Comparison of ENCODE assay signal across 32 cellular contexts in the genomic region with DNA sequence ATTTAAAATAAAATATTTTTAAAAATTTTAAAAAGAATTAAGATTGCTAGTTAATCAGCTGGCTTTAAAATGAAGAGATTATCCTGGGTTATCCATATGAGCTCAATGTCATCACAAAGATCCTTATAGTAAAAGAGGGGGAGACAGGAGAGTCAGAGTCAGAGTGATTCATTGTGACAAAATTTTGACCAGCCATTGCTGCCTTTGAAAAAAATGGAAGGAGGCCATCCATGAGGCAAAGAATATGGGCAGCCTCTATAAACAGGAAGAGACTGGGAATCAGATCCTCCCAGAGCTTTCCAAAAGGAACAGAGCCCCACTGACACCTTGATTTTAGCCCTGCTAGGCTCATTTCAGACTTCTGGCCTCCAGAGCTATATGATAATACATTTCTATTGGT. TPM values are rescaled to one million over a fixed set of nuclear protein-coding genes. Genes with fewer than 3 reads are reported as not detected.
"Had no signal": no experiment of that assay in that cellular context is flagged by ENCODE, and none has a peak within 500 bp of the region (broad histone marks: within the 10 kb centered on the region; RNA-seq: fewer than 3 reads in every experiment).

No MANE protein-coding gene starts in this region.

- H3K36me3 ChIP-seq: cardiac muscle cell, colonic mucosa, heart right ventricle, left lung, sigmoid colon, tibial nerve had no signal

- H3K27ac Mint-ChIP-seq: activated CD4-positive, alpha-beta T cell treated with anti-CD3 and anti-CD28 coated beads for 36 hours; activated CD8-positive, alpha-beta T cell treated with anti-CD3 and anti-CD28 coated beads, Interleukin-2, amount 10 ng/mL, durations not matched to agents 7 days and 5 days; activated naive CD4-positive, alpha-beta T cell treated with anti-CD3 and anti-CD28 coated beads, Interleukin-2, amount 50 U/mL, for 72 hours; activated T-cell treated with anti-CD3 and anti-CD28 coated beads, Interleukin-2, amount 50 U/mL, for 72 hours; effector memory CD8-positive, alpha-beta T cell; naive B cell; stimulated activated memory B cell treated with anti-CD40 and anti-IgM and Interleukin-4, amounts not matched to agents 10 μg/mL and 1 μg/mL and 100 μg/mL, for 72 hours had no signal

- H3K27ac ChIP-seq: body of pancreas, cardiac muscle cell, colonic mucosa, dorsolateral prefrontal cortex, foreskin keratinocyte, heart right ventricle, left lung, parathyroid adenoma, psoas muscle, sigmoid colon, tibial nerve had no signal

- H3K4me3 ChIP-seq: body of pancreas, cardiac muscle cell, colonic mucosa, dorsolateral prefrontal cortex, heart right ventricle, left lung, psoas muscle, sigmoid colon, tibial nerve had no signal

- ATAC-seq: activated CD4-positive, alpha-beta T cell treated with anti-CD3 and anti-CD28 coated beads for 36 hours; activated CD8-positive, alpha-beta T cell treated with anti-CD3 and anti-CD28 coated beads, Interleukin-2, amount 10 ng/mL, durations not matched to agents 7 days and 5 days; activated naive CD4-positive, alpha-beta T cell treated with anti-CD3 and anti-CD28 coated beads, Interleukin-2, amount 50 U/mL, for 72 hours; activated T-cell treated with anti-CD3 and anti-CD28 coated beads, Interleukin-2, amount 50 U/mL, for 72 hours; body of pancreas; effector memory CD8-positive, alpha-beta T cell; foreskin keratinocyte; heart right ventricle; left lung; psoas muscle; stimulated activated memory B cell treated with anti-CD40 and anti-IgM and Interleukin-4, amounts not matched to agents 10 μg/mL and 1 μg/mL and 100 μg/mL, for 72 hours had no signal

- H3K9me3 Mint-ChIP-seq: activated naive CD4-positive, alpha-beta T cell treated with anti-CD3 and anti-CD28 coated beads, Interleukin-2, amount 50 U/mL, for 72 hours; activated T-cell treated with anti-CD3 and anti-CD28 coated beads, Interleukin-2, amount 50 U/mL, for 72 hours; effector memory CD8-positive, alpha-beta T cell; naive B cell; stimulated activated memory B cell treated with anti-CD40 and anti-IgM and Interleukin-4, amounts not matched to agents 10 μg/mL and 1 μg/mL and 100 μg/mL, for 72 hours had no signal

- H3K9ac ChIP-seq: parathyroid adenoma had no signal

- H3K36me3 Mint-ChIP-seq: activated naive CD4-positive, alpha-beta T cell treated with anti-CD3 and anti-CD28 coated beads, Interleukin-2, amount 50 U/mL, for 72 hours; naive B cell; stimulated activated memory B cell treated with anti-CD40 and anti-IgM and Interleukin-4, amounts not matched to agents 10 μg/mL and 1 μg/mL and 100 μg/mL, for 72 hours had no signal

- H3K4me3 Mint-ChIP-seq: activated CD4-positive, alpha-beta T cell treated with anti-CD3 and anti-CD28 coated beads for 36 hours; activated CD8-positive, alpha-beta T cell treated with anti-CD3 and anti-CD28 coated beads, Interleukin-2, amount 10 ng/mL, durations not matched to agents 7 days and 5 days; activated T-cell treated with anti-CD3 and anti-CD28 coated beads, Interleukin-2, amount 50 U/mL, for 72 hours; effector memory CD8-positive, alpha-beta T cell; naive B cell; stimulated activated memory B cell treated with anti-CD40 and anti-IgM and Interleukin-4, amounts not matched to agents 10 μg/mL and 1 μg/mL and 100 μg/mL, for 72 hours had no signal

- H3K27me3 ChIP-seq: body of pancreas, cardiac muscle cell, colonic mucosa, left lung, sigmoid colon, tibial nerve had no signal

- DNase-seq: activated CD4-positive, alpha-beta T cell treated with anti-CD3 and anti-CD28 coated beads for 36 hours; activated CD4-positive, CD25-positive, alpha-beta regulatory T cell; activated CD8-positive, alpha-beta T cell treated with anti-CD3 and anti-CD28 coated beads, Interleukin-2, amount 10 ng/mL, durations not matched to agents 7 days and 5 days; activated naive CD4-positive, alpha-beta T cell; activated T-cell treated with anti-CD3 and anti-CD28 coated beads for 4 hours; activated T-cell treated with anti-CD3 and anti-CD28 coated beads, Interleukin-2, amount 50 U/mL, for 72 hours; anterior cingulate cortex; body of pancreas; cerebellar nuclear complex; colonic mucosa; dorsolateral prefrontal cortex; effector memory CD8-positive, alpha-beta T cell; erythroblast; foreskin keratinocyte; heart right ventricle; left lung; naive B cell; nucleus accumbens; psoas muscle; sigmoid colon; small intestine; stimulated activated CD4-positive, alpha-beta T cell treated with anti-CD3 and anti-CD28 coated beads, Interleukin-1b, Interleukin-23, amount 100 ng/mL, for 48 hours; stimulated activated CD4-positive, alpha-beta T cell treated with anti-CD3 and anti-CD28 coated beads, Interleukin-4, amount 100 ng/mL, for 4 hours; stimulated activated CD8-positive, alpha-beta memory T cell treated with anti-CD3 and anti-CD28 coated beads, Interleukin-4, amount 100 ng/mL, for 48 hours; T-helper 2 cell had no signal

- H2AFZ ChIP-seq: parathyroid adenoma had no signal

- H3K27me3 Mint-ChIP-seq: activated CD4-positive, alpha-beta T cell treated with anti-CD3 and anti-CD28 coated beads for 36 hours; naive B cell; stimulated activated memory B cell treated with anti-CD40 and anti-IgM and Interleukin-4, amounts not matched to agents 10 μg/mL and 1 μg/mL and 100 μg/mL, for 72 hours had no signal

- H3K4me1 ChIP-seq: body of pancreas, colonic mucosa, foreskin keratinocyte, parathyroid adenoma, psoas muscle, sigmoid colon had no signal

- H3K9me3 ChIP-seq: body of pancreas, colonic mucosa, heart right ventricle, left lung, psoas muscle, sigmoid colon, tibial nerve had no signal

- H3K79me2 ChIP-seq: parathyroid adenoma had no signal

RNA-seq across cellular contexts. Expression of gene RUBCNL, which starts 9.3 kb away (rescaled TPM):
- total RNA-seq: foreskin keratinocyte, glomerular endothelial cell had no signal
- polyA plus RNA-seq: neural cell had no signal
